8 cellular contexts compared by ENCODE assay signal in genomic region chr22:36454916-36455570, GRCh38. TPM values are rescaled to one million over a fixed set of nuclear protein-coding genes. Genes with fewer than 3 reads are reported as not detected.
A peak's percentile ranks its signal among the peaks of the same experiment; 100 is the strongest.
DNase-seq lines count a peak whose midpoint lies in the region; ATAC-seq and TF ChIP-seq lines count a peak whose summit lies in the region.

No MANE protein-coding gene starts in this region.

- H3K4me2 ChIP-seq in KMS-11 (peak overlapping the region; percentile 86), neural cell (ENCODE audit: low read length) (no peak overlapping the region)

- H2AFZ ChIP-seq in KMS-11 (ENCODE audit: low read depth) (peak overlapping the region; percentile 79), neural cell (ENCODE audit: low read depth, low read length) (peak overlapping the region; percentile 45)

- no peaks in the 10 kb centered on the region for H4K20me1 ChIP-seq in KMS-11 (ENCODE audit: insufficient read depth)
- no peaks in the 10 kb centered on the region for H4K20me1 ChIP-seq in neural cell (ENCODE audit: insufficient read depth)

- peak; percentile 71 for ATAC-seq in CD8-positive, alpha-beta T cell
- ATAC-seq in GM21390 (IDR thresholded peaks at IDR 0.05; ENCODE audit: unreplicated experiment) (peak; percentile 59), RWPE2 (ENCODE audit: low read depth) (peak; percentile 78)

- CTCF ChIA-PET in CD8-positive, alpha-beta T cell (lab: Charles Lee): interaction anchor here (0.8 to 2.4 kb wide), 11 partner anchors 10 to 162 kb away, joined by 3 to 7 read pairs (median 3); no protein-coding TSS in a partner anchor

- H3K36me3 ChIP-seq in CD8-positive, alpha-beta T cell (ENCODE audit: insufficient read depth, low read length): no peaks in the 10 kb centered on the region
- no peaks in the 10 kb centered on the region for H3K36me3 ChIP-seq in KMS-11 (ENCODE audit: insufficient read depth)
- H3K36me3 ChIP-seq in RWPE2 (ENCODE audit: low read depth): no peaks in the 10 kb centered on the region
- H3K36me3 ChIP-seq in neural cell (ENCODE audit: insufficient read depth, low read length): no peaks in the 10 kb centered on the region

- TF ChIP-seq RAD21 in neural cell (conservative IDR thresholded peaks at IDR 0.05): no peak

- H3K27me3 ChIP-seq in CD8-positive, alpha-beta T cell (ENCODE audit: insufficient read depth, low read length): no peaks in the 10 kb centered on the region
- H3K27me3 ChIP-seq in KMS-11 (ENCODE audit: insufficient read depth, low read depth): no peaks in the 10 kb centered on the region
- H3K27me3 ChIP-seq in RWPE2 (ENCODE audit: insufficient read depth, poor library complexity, severe bottlenecking): no peaks in the 10 kb centered on the region
- H3K27me3 ChIP-seq in neural cell (ENCODE audit: insufficient read depth, low read depth, low read length): no peaks in the 10 kb centered on the region

- H3K9me3 ChIP-seq in CD8-positive, alpha-beta T cell (ENCODE audit: low read length): no peaks in the 10 kb centered on the region
- H3K9me3 ChIP-seq in RWPE2 (ENCODE audit: severe bottlenecking): no peaks in the 10 kb centered on the region
- H3K9me3 ChIP-seq in neural cell (ENCODE audit: low read length): no peaks in the 10 kb centered on the region

- POLR2A ChIA-PET in CD8-positive, alpha-beta T cell (lab: Charles Lee): interaction anchor here (0.8 to 1.9 kb wide), 12 partner anchors 20 to 174 kb away, joined by 3 to 9 read pairs (median 4); partner anchors contain the start of gene TXN2

- peak overlapping the region; percentile 90 for H3K27ac Mint-ChIP-seq in CD8-positive, alpha-beta T cell
- no peak overlapping the region for H3K27ac Mint-ChIP-seq in stimulated activated naive CD8-positive, alpha-beta T cell treated with anti-CD3 and anti-CD28 coated beads, Interleukin-15, Interleukin-2, amounts not matched to agents 100 ng/mL and 50 ng/mL, for 24 hours

- H3K4me3 ChIP-seq in CD8-positive, alpha-beta T cell (ENCODE audit: low read depth, low read length): peak overlapping the region; percentile 84
- H3K4me3 ChIP-seq in KMS-11 (IDR thresholded peaks at IDR 0.05; ENCODE audit: insufficient read depth, low read depth, low read length): peak overlapping the region; percentile 48
- H3K4me3 ChIP-seq in RWPE2 (ENCODE audit: severe bottlenecking): peak overlapping the region; percentile 17
- peak overlapping the region; percentile 57 for H3K4me3 ChIP-seq in fibroblast of villous mesenchyme (ENCODE audit: low read depth, low read length)
- peak overlapping the region; percentile 63 for H3K4me3 ChIP-seq in neural cell (ENCODE audit: low read length)

- H3K9ac ChIP-seq in KMS-11 (peak overlapping the region; percentile 28; the same call in 1 of the 2 replicates), neural cell (ENCODE audit: low read length) (peak overlapping the region; percentile 68)

- TF ChIP-seq CTCF in CD8-positive, alpha-beta T cell (IDR thresholded peaks at IDR 0.05): no peak
- TF ChIP-seq CTCF in KMS-11 (conservative IDR thresholded peaks at IDR 0.05; ENCODE audit: low read depth, low read length) (no peak), RWPE2 (IDR thresholded peaks at IDR 0.05; ENCODE audit: poor library complexity, severe bottlenecking) (peak; percentile 19), fibroblast of villous mesenchyme (IDR thresholded peaks at IDR 0.05; ENCODE audit: insufficient read depth, low read depth, low read length) (peak; percentile 2), neural cell (IDR thresholded peaks at IDR 0.05; ENCODE audit: poor library complexity, severe bottlenecking) (peak; percentile 20)

- H3K27me3 Mint-ChIP-seq in CD8-positive, alpha-beta T cell (ENCODE audit: low read depth): no peaks in the 10 kb centered on the region
- no peaks in the 10 kb centered on the region for H3K27me3 Mint-ChIP-seq in stimulated activated naive CD8-positive, alpha-beta T cell treated with anti-CD3 and anti-CD28 coated beads, Interleukin-15, Interleukin-2, amounts not matched to agents 100 ng/mL and 50 ng/mL, for 24 hours

- H3K4me1 ChIP-seq in CD8-positive, alpha-beta T cell (ENCODE audit: insufficient read depth, low read length): peaks cover 51% of the 10 kb centered on the region
- H3K4me1 ChIP-seq in KMS-11 (ENCODE audit: low read depth, poor library complexity, severe bottlenecking): peaks cover 54% of the 10 kb centered on the region
- peaks cover 10% of the 10 kb centered on the region for H3K4me1 ChIP-seq in RWPE2 (ENCODE audit: insufficient read depth, poor library complexity, severe bottlenecking)

- H3K79me2 ChIP-seq in KMS-11 (ENCODE audit: insufficient read depth, low read depth) (no peaks in the 10 kb centered on the region), neural cell (replicated peaks; ENCODE audit: insufficient read depth, low read length) (no peaks in the 10 kb centered on the region)

- no peaks in the 10 kb centered on the region for H3K9me2 ChIP-seq in neural cell (ENCODE audit: insufficient read depth, low read length)

- no peaks in the 10 kb centered on the region for H3F3A ChIP-seq in neural cell (ENCODE audit: insufficient read depth, low read length, poor library complexity, severe bottlenecking)

- no peaks in the 10 kb centered on the region for H3K9me3 Mint-ChIP-seq in CD8-positive, alpha-beta T cell
- no peaks in the 10 kb centered on the region for H3K9me3 Mint-ChIP-seq in stimulated activated naive CD8-positive, alpha-beta T cell treated with anti-CD3 and anti-CD28 coated beads, Interleukin-15, Interleukin-2, amounts not matched to agents 100 ng/mL and 50 ng/mL, for 24 hours

- peak; percentile 88 to 98 (median 96) for DNase-seq in CD8-positive, alpha-beta T cell
- DNase-seq in RWPE2 (ENCODE audit: low spot score): peak; percentile 93
- peak; percentile 96 for DNase-seq in activated gamma-delta T cell (lab: John Stamatoyannopoulos, UW)
- peak; percentile 92 for DNase-seq in fibroblast of villous mesenchyme (ENCODE audit: low read depth)

- intact Hi-C loops in CD8-positive, alpha-beta T cell (cut with DNase I, micrococcal nuclease): loop anchor here (1.0 to 5.0 kb wide), 11 partner anchors 20 to 294 kb away; partner anchors contain the start of genes EIF3D (in 2 of the 2), TXN2 (in 2 of the 2) and APOL3 (in 1 of the 2)

- H3K4me3 Mint-ChIP-seq in CD8-positive, alpha-beta T cell: peak overlapping the region; percentile 79
- H3K4me3 Mint-ChIP-seq in stimulated activated naive CD8-positive, alpha-beta T cell treated with anti-CD3 and anti-CD28 coated beads, Interleukin-15, Interleukin-2, amounts not matched to agents 100 ng/mL and 50 ng/mL, for 24 hours: peak overlapping the region; percentile 74

- no peaks in the 10 kb centered on the region for H3K36me3 Mint-ChIP-seq in CD8-positive, alpha-beta T cell
- no peaks in the 10 kb centered on the region for H3K36me3 Mint-ChIP-seq in stimulated activated naive CD8-positive, alpha-beta T cell treated with anti-CD3 and anti-CD28 coated beads, Interleukin-15, Interleukin-2, amounts not matched to agents 100 ng/mL and 50 ng/mL, for 24 hours (ENCODE audit: low read depth)

- peak overlapping the region; percentile 96 for H3K27ac ChIP-seq in CD8-positive, alpha-beta T cell (ENCODE audit: low read depth, low read length)
- peak overlapping the region; percentile 21 for H3K27ac ChIP-seq in KMS-11
- peak overlapping the region; percentile 17 for H3K27ac ChIP-seq in RWPE2 (ENCODE audit: poor library complexity, severe bottlenecking)
- H3K27ac ChIP-seq in neural cell (ENCODE audit: low read length): peak overlapping the region; percentile 23

- peaks cover 43% of the 10 kb centered on the region for H3K4me1 Mint-ChIP-seq in CD8-positive, alpha-beta T cell (ENCODE audit: low read depth)
- H3K4me1 Mint-ChIP-seq in stimulated activated naive CD8-positive, alpha-beta T cell treated with anti-CD3 and anti-CD28 coated beads, Interleukin-15, Interleukin-2, amounts not matched to agents 100 ng/mL and 50 ng/mL, for 24 hours (ENCODE audit: low read depth): peaks cover 50% of the 10 kb centered on the region

- peak; percentile 54 for TF ChIP-seq EP300 in neural cell (conservative IDR thresholded peaks at IDR 0.05; ENCODE audit: poor library complexity, severe bottlenecking)

TF ChIP-seq in neural cell, 6 proteins besides CTCF, POLR2A, EP300 and RAD21:
- TF ChIP-seq MXI1 (conservative IDR thresholded peaks at IDR 0.05; ENCODE audit: poor library complexity, severe bottlenecking) (no peak), TAF1 (IDR thresholded peaks at IDR 0.05; ENCODE audit: low read depth) (no peak), EZH2 (IDR thresholded peaks at IDR 0.05; ENCODE audit: borderline replicate concordance, insufficient read depth, low read length, poor library complexity, severe bottlenecking) (no peak), POLR2AphosphoS5 (IDR thresholded peaks at IDR 0.05) (peak; percentile 50), SMC3 (conservative IDR thresholded peaks at IDR 0.05; ENCODE audit: poor library complexity) (no peak), REST (IDR thresholded peaks at IDR 0.05; ENCODE audit: borderline replicate concordance) (no peak)
TF ChIP-seq in neural cell: peak in this region for 1.

RNA-seq across cellular contexts. Expression of gene TXN2, which starts 26.4 kb away (rescaled TPM):
- 10 to 100 TPM; 24.4 to 29.0 TPM for total RNA-seq in CD8-positive, alpha-beta T cell
- 14.7 and 18.4 TPM in 2 replicates for total RNA-seq in fibroblast of villous mesenchyme
- 26.2 and 44.3 TPM in 2 replicates for polyA plus RNA-seq in neural cell
- 14.6 and 16.2 TPM in 2 replicates for polyA minus RNA-seq in neural cell

RNA-seq across cellular contexts. Expression of gene FOXRED2, which starts 51.8 kb away (rescaled TPM):
- total RNA-seq in CD8-positive, alpha-beta T cell: 1 to 10 TPM; 2.1 TPM
- 9.7 and 10.4 TPM in 2 replicates for total RNA-seq in fibroblast of villous mesenchyme
- polyA plus RNA-seq in neural cell: 7.9 and 9.6 TPM in 2 replicates
- polyA minus RNA-seq in neural cell: 16.8 and 18.0 TPM in 2 replicates

Comparison
In these comparisons a context has a peak if more than half of its experiments do, and no peak if none do; other contexts are left out.
1. Peak in every context shown above with its lines: DNase-seq, ATAC-seq, H3K4me3 ChIP-seq and H3K27ac ChIP-seq.
2. H3K27ac ChIP-seq: peak in every context shown above with its lines; median percentile 96 in CD8-positive, alpha-beta T cell; 23 in neural cell; 21 in KMS-11; 17 in RWPE2.
3. H3K4me3 ChIP-seq: peak in every context shown above with its lines; median percentile 84 in CD8-positive, alpha-beta T cell; 63 in neural cell; 57 in fibroblast of villous mesenchyme; 48 in KMS-11; 17 in RWPE2.
4. CTCF ChIP-seq: peak in RWPE2 (single experiment), fibroblast of villous mesenchyme (single experiment) and neural cell (single experiment); none in CD8-positive, alpha-beta T cell (single experiment) and KMS-11 (single experiment).